15 cellular contexts compared by ENCODE assay signal in genomic region chr1:231170875-231171274, GRCh38. TPM values are rescaled to one million over a fixed set of nuclear protein-coding genes. Genes with fewer than 3 reads are reported as not detected.
DNase-seq lines count a peak whose midpoint lies in the region; TF ChIP-seq lines count a peak whose summit lies in the region.
"Had no signal": no experiment of that assay in that cellular context is flagged by ENCODE, and none has a peak within 500 bp of the region (broad histone marks: within the 10 kb centered on the region; RNA-seq: fewer than 3 reads in every experiment).

No MANE protein-coding gene starts in this region.

- H3K27me3 ChIP-seq in Loucy (ENCODE audit: insufficient read depth, low read length, poor library complexity, severe bottlenecking) (no peaks in the 10 kb centered on the region), SU-DHL-6 (ENCODE audit: low read length) (no peaks in the 10 kb centered on the region)
- H3K27me3 ChIP-seq: vagina had no signal

- H3K27ac ChIP-seq in SU-DHL-6 (ENCODE audit: low read depth, low read length) = no peak overlapping the region
- H3K27ac ChIP-seq: vagina had no signal

- H3K4me2 ChIP-seq in Loucy (ENCODE audit: low read depth, low read length, poor library complexity, severe bottlenecking) = no peak overlapping the region
- no peak overlapping the region for H3K4me2 ChIP-seq in SU-DHL-6 (ENCODE audit: low read depth, low read length, poor library complexity, severe bottlenecking)

- H3K9me3 ChIP-seq in Loucy (ENCODE audit: insufficient read depth, low read depth, low read length) (no peaks in the 10 kb centered on the region), SU-DHL-6 (ENCODE audit: insufficient read depth, low read length) (no peaks in the 10 kb centered on the region)
- H3K9me3 ChIP-seq: vagina had no signal

- no peak overlapping the region for H2AFZ ChIP-seq in Loucy (ENCODE audit: low read length)
- H2AFZ ChIP-seq in SU-DHL-6 (ENCODE audit: low read depth, low read length, severe bottlenecking) = no peak overlapping the region

- no peaks in the 10 kb centered on the region for H4K20me1 ChIP-seq in Loucy (ENCODE audit: insufficient read depth, low read length, poor library complexity, severe bottlenecking)
- no peaks in the 10 kb centered on the region for H4K20me1 ChIP-seq in SU-DHL-6 (ENCODE audit: low read depth, low read length)

- H3K36me3 Mint-ChIP-seq in neural crest cell (ENCODE audit: low read depth) = no peaks in the 10 kb centered on the region

- no peaks in the 10 kb centered on the region for H3K79me2 ChIP-seq in Loucy (ENCODE audit: insufficient read depth, low read length)
- no peaks in the 10 kb centered on the region for H3K79me2 ChIP-seq in SU-DHL-6 (ENCODE audit: insufficient read depth, low read length)

- H3K27ac Mint-ChIP-seq in neural crest cell (ENCODE audit: unreplicated experiment) = no peak overlapping the region

- DNase-seq in NCI-H510A treated with DMSO at 0.1 percent for 48 hours (lab: John Stamatoyannopoulos, UW) = peak; percentile 43
- no peak for DNase-seq in NCI-H510A (lab: John Stamatoyannopoulos, UW)
- DNase-seq in neural crest cell (ENCODE audit: low read depth, low spot score) = no peak
- no peak for DNase-seq in amygdala (lab: John Stamatoyannopoulos, UW)
- no peak for DNase-seq in NOMO-1 (lab: John Stamatoyannopoulos, UW; ENCODE audit: unreplicated experiment in 2 of 2)
- no peak for DNase-seq in stimulated activated naive CD4-positive, alpha-beta T cell (lab: John Stamatoyannopoulos, UW)
- DNase-seq: activated CD4-positive, alpha-beta T cell treated with anti-CD3 and anti-CD28 coated beads, Interleukin-2, amount 50 U/mL, for 4 hours; activated effector memory CD4-positive, alpha-beta T cell treated with anti-CD3 and anti-CD28 coated beads, Interleukin-2, amount 50 U/mL, for 16 hours; NCI-H1048; NCI-H526; occipital lobe had no signal

- H3K9me3 Mint-ChIP-seq in neural crest cell = no peaks in the 10 kb centered on the region

- H3K36me3 ChIP-seq in Loucy (ENCODE audit: insufficient read depth, low read length) = no peaks in the 10 kb centered on the region
- no peaks in the 10 kb centered on the region for H3K36me3 ChIP-seq in SU-DHL-6 (ENCODE audit: low read length)
- H3K36me3 ChIP-seq: vagina had no signal

- no peaks in the 10 kb centered on the region for H3K4me1 ChIP-seq in Loucy (ENCODE audit: insufficient read depth, low read length, poor library complexity, severe bottlenecking)
- H3K4me1 ChIP-seq: vagina had no signal

- no peak overlapping the region for H3K9ac ChIP-seq in Loucy (ENCODE audit: low read depth, low read length, poor library complexity, severe bottlenecking)
- H3K9ac ChIP-seq in SU-DHL-6 (ENCODE audit: low read length) = no peak overlapping the region

- no peaks in the 10 kb centered on the region for H3F3A ChIP-seq in Loucy (ENCODE audit: low read depth)
- no peaks in the 10 kb centered on the region for H3F3A ChIP-seq in SU-DHL-6 (ENCODE audit: insufficient read depth)

- no peak overlapping the region for H3K4me3 Mint-ChIP-seq in neural crest cell

- H3K4me3 ChIP-seq in Loucy (ENCODE audit: low read length, poor library complexity, severe bottlenecking) = no peak overlapping the region
- H3K4me3 ChIP-seq in SU-DHL-6 (ENCODE audit: insufficient read depth, low read length, poor library complexity, severe bottlenecking) = no peak overlapping the region
- H3K4me3 ChIP-seq: lung, vagina had no signal

- no peaks in the 10 kb centered on the region for H3K4me1 Mint-ChIP-seq in neural crest cell

- H3K27me3 Mint-ChIP-seq in neural crest cell (ENCODE audit: low read depth) = peaks cover 56% of the 10 kb centered on the region

- peak; percentile 51 for TF ChIP-seq CTCF in Loucy (conservative IDR thresholded peaks at IDR 0.05; ENCODE audit: low read length)
- peak; percentile 18 for TF ChIP-seq CTCF in SU-DHL-6 (IDR thresholded peaks at IDR 0.05; ENCODE audit: insufficient read depth, low read length, poor library complexity, severe bottlenecking)
- TF ChIP-seq CTCF in neural crest cell (conservative IDR thresholded peaks at IDR 0.05) = peak; percentile 34

- H3K9me2 ChIP-seq in Loucy (replicated peaks; ENCODE audit: low read depth, low read length) = no peaks in the 10 kb centered on the region
- H3K9me2 ChIP-seq in SU-DHL-6 (replicated peaks; ENCODE audit: insufficient read depth, low read length) = no peaks in the 10 kb centered on the region

RNA-seq across cellular contexts. Expression of gene TRIM67, which starts 9.0 kb away (rescaled TPM):
- total RNA-seq in neural crest cell = 1.6 and 1.9 TPM in 2 replicates
- total RNA-seq: vagina had no signal
